ENCODE assay signal across 8 cellular contexts in genomic region chr1:18901952-18902522, GRCh38. TPM values are rescaled to one million over a fixed set of nuclear protein-coding genes. Genes with fewer than 3 reads are reported as not detected.
DNase-seq lines count a peak whose midpoint lies in the region; ATAC-seq lines count a peak whose summit lies in the region.

No MANE protein-coding gene starts in this region.

- H3K27ac ChIP-seq in KOPT-K1 (ENCODE audit: low read depth, low read length, poor library complexity, severe bottlenecking) (peak overlapping the region; percentile 61), angular gyrus (ENCODE audit: low read depth, low read length) (peak overlapping the region; percentile 90), iPS-20b (ENCODE audit: low read length) (no peak overlapping the region), stomach smooth muscle (ENCODE audit: low read length) (peak overlapping the region; percentile 93)

- H3K27me3 ChIP-seq in iPS-20b (ENCODE audit: insufficient read depth, low read length) (peaks cover 6% of the 10 kb centered on the region; the same call in 1 of the 2 replicates), stomach smooth muscle (ENCODE audit: control insufficient read depth in 1 of 2, insufficient read depth in 2 of 2, low read length in 2 of 2) (no peaks in the 10 kb centered on the region)

- H3K4me3 ChIP-seq in iPS-20b (ENCODE audit: low read length), result peak overlapping the region; percentile 95
- H3K4me3 ChIP-seq in stomach smooth muscle (ENCODE audit: low read length in 2 of 2), result peak overlapping the region; percentile 83 to 85

- no peak for ATAC-seq in HG02642 (IDR thresholded peaks at IDR 0.05; ENCODE audit: poor library complexity, unreplicated experiment)

- no peaks in the 10 kb centered on the region for H3K36me3 ChIP-seq in KOPT-K1 (ENCODE audit: insufficient read depth, low read length)
- peaks cover 5% of the 10 kb centered on the region; the same call in 1 of the 2 replicates for H3K36me3 ChIP-seq in iPS-20b (ENCODE audit: insufficient read depth, low read depth, low read length)
- H3K36me3 ChIP-seq in stomach smooth muscle (ENCODE audit: control insufficient read depth in 2 of 2, insufficient read depth in 2 of 2, low read length in 2 of 2), result peaks cover 6 to 7% of the 10 kb centered on the region in 2 donors

- DNase-seq in NCI-H748 (lab: John Stamatoyannopoulos, UW; ENCODE audit: unreplicated experiment), result peak; percentile 15
- DNase-seq in NCI-H748 treated with DMSO at 0.1 percent for 48 hours (lab: John Stamatoyannopoulos, UW), result no peak
- no peak for DNase-seq in posterior vena cava (ENCODE audit: low spot score)

- H3K9me3 ChIP-seq in KOPT-K1 (ENCODE audit: insufficient read depth, low read length, poor library complexity, severe bottlenecking) (no peaks in the 10 kb centered on the region), iPS-20b (ENCODE audit: insufficient read depth, low read depth, low read length) (no peaks in the 10 kb centered on the region), stomach smooth muscle (ENCODE audit: control insufficient read depth in 2 of 2, low read length in 2 of 2) (no peaks in the 10 kb centered on the region)

- intact Hi-C loops in posterior vena cava (cut with DNase I), result loop anchor here in 1 of 2 donors (10.0 kb wide), 1 partner anchor 173 kb away; no protein-coding TSS in a partner anchor

- H3K4me1 ChIP-seq in iPS-20b (ENCODE audit: insufficient read depth, low read length), result no peaks in the 10 kb centered on the region
- peaks cover 24% of the 10 kb centered on the region for H3K4me1 ChIP-seq in stomach smooth muscle (ENCODE audit: control insufficient read depth, insufficient read depth, low read length)

- peak overlapping the region; percentile 96; the same call in 1 of the 2 replicates for H3K9ac ChIP-seq in iPS-20b (ENCODE audit: low read depth, low read length)
- H3K9ac ChIP-seq in stomach smooth muscle (ENCODE audit: low read length in 2 of 2), result peak overlapping the region; percentile 73 to 91

RNA-seq across cellular contexts. Expression of gene ALDH4A1, which starts 0.3 kb away (rescaled TPM):
- 10 to 100 TPM in 1 of 2 donors, 1 to 10 TPM in 1; 8.5 to 17.0 TPM for total RNA-seq in posterior vena cava

RNA-seq across cellular contexts. Expression of gene TAS1R2, which starts 42.6 kb away (rescaled TPM):
- not detected for total RNA-seq in posterior vena cava

RNA-seq across cellular contexts. Expression of gene IFFO2, which starts 54.4 kb away (rescaled TPM):
- total RNA-seq in posterior vena cava, result 10 to 100 TPM; 12.1 to 12.2 TPM
